ENCODE assay signal across 12 cellular contexts in genomic region chr7:76512941-76513816, GRCh38. TPM values are rescaled to one million over a fixed set of nuclear protein-coding genes. Genes with fewer than 3 reads are reported as not detected.
DNase-seq lines count a peak whose midpoint lies in the region; ATAC-seq, FAIRE-seq and TF ChIP-seq lines count a peak whose summit lies in the region.
"Had no signal": no experiment of that assay in that cellular context is flagged by ENCODE, and none has a peak within 500 bp of the region (broad histone marks: within the 10 kb centered on the region; RNA-seq: fewer than 3 reads in every experiment).

No MANE protein-coding gene starts in this region.

- H4K20me1 ChIP-seq in hepatocyte (ENCODE audit: insufficient read depth, poor library complexity, severe bottlenecking) = no peaks in the 10 kb centered on the region

- H3K9me3 ChIP-seq in hepatocyte (ENCODE audit: low read depth) (no peaks in the 10 kb centered on the region), transverse colon (no peaks in the 10 kb centered on the region)

- H3K27me3 ChIP-seq in hepatocyte (no peaks in the 10 kb centered on the region), transverse colon (peaks cover 2% of the 10 kb centered on the region)

- H3K36me3 ChIP-seq in hepatocyte (replicated peaks; ENCODE audit: insufficient read depth, low read depth) = no peaks in the 10 kb centered on the region
- H3K36me3 ChIP-seq in transverse colon = no peaks in the 10 kb centered on the region

- in situ Hi-C loops in transverse colon (cut with MboI; ENCODE audit: low pct_ligation_motif_present in 1 of 4, low pct_unique_long_range_greater_than_20kb in 1 of 4, low sequenced_read_pairs in 3 of 4) = loop anchor here in 1 of 4 donors (25.0 kb wide), 1 partner anchor 499 kb away; no protein-coding TSS in a partner anchor

- peak; percentile 4 for TF ChIP-seq CTCF in hepatocyte (IDR thresholded peaks at IDR 0.05; ENCODE audit: poor library complexity)
- TF ChIP-seq CTCF in transverse colon (IDR thresholded peaks at IDR 0.05) = peak; percentile 18 to 72 (median 32)
- no peak for TF ChIP-seq CTCF in GM10266 (IDR thresholded peaks at IDR 0.05; ENCODE audit: control insufficient read depth, insufficient read depth, low read depth, missing control alignments)

- no peaks in the 10 kb centered on the region for H3K9me2 ChIP-seq in hepatocyte (replicated peaks; ENCODE audit: insufficient read depth)

- no peaks in the 10 kb centered on the region for H3K79me2 ChIP-seq in hepatocyte
- H3K79me2 ChIP-seq: parathyroid adenoma had no signal

- ATAC-seq in left cardiac atrium (peak in 1 of 2 donors; percentile 6), left ventricle myocardium superior (no peak), HG03378 (IDR thresholded peaks at IDR 0.05; ENCODE audit: unreplicated experiment) (no peak)

- TF ChIP-seq POLR2A in transverse colon (IDR thresholded peaks at IDR 0.05) = no peak

- H3K27ac ChIP-seq in hepatocyte (no peak overlapping the region), transverse colon (peak overlapping the region; percentile 49 to 68 (median 56))
- H3K27ac ChIP-seq: parathyroid adenoma had no signal

- no peak for TF ChIP-seq EP300 in transverse colon (IDR thresholded peaks at IDR 0.05; ENCODE audit: low read depth)

- H2AFZ ChIP-seq in hepatocyte = no peak overlapping the region
- H2AFZ ChIP-seq: parathyroid adenoma had no signal

- WGBS in hepatocyte (ENCODE audit: low lambda C conversion rate, missing lambda C conversion rate) = 77% methylated on average over 17 of the region's 21 CpGs
- 57% methylated on average over 20 of the region's 21 CpGs; no CpG with 5 or more reads in 1 of the 2 donors for WGBS in transverse colon (ENCODE audit: low coverage in 1 of 2), 2 donors

- FAIRE-seq in RCC 7860 (lab: Jason Lieb, UNC) = no peak

- H3K4me1 ChIP-seq in hepatocyte (ENCODE audit: insufficient read depth) = peaks cover 7% of the 10 kb centered on the region
- peaks cover 7 to 17% (median 12%) of the 10 kb centered on the region in 4 donors for H3K4me1 ChIP-seq in transverse colon
- H3K4me1 ChIP-seq: parathyroid adenoma had no signal

- no peak overlapping the region for H3K4me2 ChIP-seq in hepatocyte

- peak; percentile 18 for DNase-seq in left cardiac atrium
- no peak for DNase-seq in left ventricle myocardium superior
- peak; percentile 41 for DNase-seq in RCC 7860 (ENCODE audit: low spot score)
- DNase-seq in hepatocyte (ENCODE audit: low spot score) = peak; percentile 13
- DNase-seq in transverse colon = no peak
- DNase-seq in activated CD4-positive, alpha-beta T cell treated with anti-CD3 and anti-CD28 coated beads, Interleukin-2, amount 50 U/mL, for 1 hour = no peak
- DNase-seq in GM10266 (ENCODE audit: extremely low spot score) = no peak
- DNase-seq: GF-D8; NCI-H2081; stimulated activated naive CD4-positive, alpha-beta T cell had no signal

- intact Hi-C loops in left cardiac atrium (cut with DNase I) = no loop called here
- intact Hi-C loops in left ventricle myocardium superior (cut with micrococcal nuclease) = no loop called here
- intact Hi-C loops in transverse colon (cut with DNase I; ENCODE audit: low total_unique reads) = no loop called here

- H3K4me3 ChIP-seq in hepatocyte = no peak overlapping the region
- H3K4me3 ChIP-seq in transverse colon = no peak overlapping the region

RNA-seq across cellular contexts. Expression of gene UPK3B, which starts 2.8 kb away (rescaled TPM):
- total RNA-seq in left cardiac atrium = 10 to 100 TPM in 1 of 2 donors, 1 to 10 TPM in 1; 3.7 to 33.8 TPM
- 2.2 TPM for total RNA-seq in left ventricle myocardium superior
- 16.8 and 25.8 TPM in 2 replicates for total RNA-seq in hepatocyte
- polyA plus RNA-seq in hepatocyte = 90.6 and 159 TPM in 2 replicates
- total RNA-seq in transverse colon = 10 to 100 TPM in 1 of 4 donors, 1 to 10 TPM in 2, not detected in 1; 3.0 to 11.6 (median 4.9) TPM

RNA-seq across cellular contexts. Expression of gene SPDYE16, which starts 29.9 kb away (rescaled TPM):
- total RNA-seq in left cardiac atrium (under 1 TPM; 0.12 to 0.34 TPM), left ventricle myocardium superior (not detected), hepatocyte (0.03 TPM in 1 of 2 replicates, not detected in the other), transverse colon (not detected)
- polyA plus RNA-seq in hepatocyte = 1.1 and 1.5 TPM in 2 replicates

RNA-seq across cellular contexts. Expression of gene DTX2, which starts 51.7 kb away (rescaled TPM):
- total RNA-seq in left cardiac atrium = 10 to 100 TPM in 1 of 2 donors, 1 to 10 TPM in 1; 8.5 to 11.4 TPM
- 9.3 TPM for total RNA-seq in left ventricle myocardium superior
- 7.6 TPM in 2 replicates for total RNA-seq in hepatocyte
- 22.2 and 23.1 TPM in 2 replicates for polyA plus RNA-seq in hepatocyte
- 100 to 1,000 TPM in 2 of 4 donors, 10 to 100 TPM in 2; 73.0 to 169 (median 119) TPM for total RNA-seq in transverse colon

Comparison
In these comparisons a context has a peak if more than half of its experiments do, and no peak if none do; other contexts are left out.
1. DNase-seq: peak in left cardiac atrium (single experiment), RCC 7860 (single experiment) and hepatocyte (single experiment); none in left ventricle myocardium superior (single experiment), transverse colon (single experiment), activated CD4-positive, alpha-beta T cell treated with anti-CD3 and anti-CD28 coated beads, Interleukin-2, amount 50 U/mL, for 1 hour (single experiment) and GM10266 (single experiment).